Comparison of ENCODE assay signal across 2 cellular contexts in the genomic region with DNA sequence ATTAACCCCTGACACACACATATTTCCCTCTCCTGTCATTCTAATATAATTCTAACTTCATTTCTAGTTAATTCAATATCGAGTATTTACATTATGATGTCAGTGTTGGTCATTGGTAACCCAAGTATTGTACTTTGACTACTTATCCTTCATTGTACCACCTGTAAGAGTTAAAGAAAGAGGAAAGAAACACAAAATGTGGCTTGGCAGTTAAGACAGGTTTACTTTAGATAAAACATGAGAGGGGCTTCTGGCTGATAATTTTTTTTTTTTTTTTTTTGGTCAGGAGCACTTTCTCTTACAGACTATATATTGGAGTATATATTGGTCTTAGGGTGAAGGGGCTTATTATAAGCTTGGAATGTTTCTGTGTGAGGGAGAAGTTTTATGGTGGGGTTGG.
TF ChIP-seq lines count a peak whose summit lies in the region.

No MANE protein-coding gene starts in this region.

TF ChIP-seq in HepG2, 621 proteins besides CTCF, POLR2A, EP300 and RAD21:
- TF ChIP-seq ZNF850 (CRISPR knock-in tag; conservative IDR thresholded peaks at IDR 0.05) (peak; percentile 99), ZNF780A (CRISPR knock-in tag; IDR thresholded peaks at IDR 0.05) (no peak), TOPORS (CRISPR knock-in tag; IDR thresholded peaks at IDR 0.05) (no peak)
- TF ChIP-seq, protein P1, sequence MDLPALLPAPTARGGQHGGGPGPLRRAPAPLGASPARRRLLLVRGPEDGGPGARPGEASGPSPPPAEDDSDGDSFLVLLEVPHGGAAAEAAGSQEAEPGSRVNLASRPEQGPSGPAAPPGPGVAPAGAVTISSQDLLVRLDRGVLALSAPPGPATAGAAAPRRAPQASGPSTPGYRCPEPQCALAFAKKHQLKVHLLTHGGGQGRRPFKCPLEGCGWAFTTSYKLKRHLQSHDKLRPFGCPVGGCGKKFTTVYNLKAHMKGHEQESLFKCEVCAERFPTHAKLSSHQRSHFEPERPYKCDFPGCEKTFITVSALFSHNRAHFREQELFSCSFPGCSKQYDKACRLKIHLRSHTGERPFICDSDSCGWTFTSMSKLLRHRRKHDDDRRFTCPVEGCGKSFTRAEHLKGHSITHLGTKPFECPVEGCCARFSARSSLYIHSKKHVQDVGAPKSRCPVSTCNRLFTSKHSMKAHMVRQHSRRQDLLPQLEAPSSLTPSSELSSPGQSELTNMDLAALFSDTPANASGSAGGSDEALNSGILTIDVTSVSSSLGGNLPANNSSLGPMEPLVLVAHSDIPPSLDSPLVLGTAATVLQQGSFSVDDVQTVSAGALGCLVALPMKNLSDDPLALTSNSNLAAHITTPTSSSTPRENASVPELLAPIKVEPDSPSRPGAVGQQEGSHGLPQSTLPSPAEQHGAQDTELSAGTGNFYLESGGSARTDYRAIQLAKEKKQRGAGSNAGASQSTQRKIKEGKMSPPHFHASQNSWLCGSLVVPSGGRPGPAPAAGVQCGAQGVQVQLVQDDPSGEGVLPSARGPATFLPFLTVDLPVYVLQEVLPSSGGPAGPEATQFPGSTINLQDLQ (CRISPR knock-in tag; IDR thresholded peaks at IDR 0.05), result no peak
- TF ChIP-seq, protein P2, sequence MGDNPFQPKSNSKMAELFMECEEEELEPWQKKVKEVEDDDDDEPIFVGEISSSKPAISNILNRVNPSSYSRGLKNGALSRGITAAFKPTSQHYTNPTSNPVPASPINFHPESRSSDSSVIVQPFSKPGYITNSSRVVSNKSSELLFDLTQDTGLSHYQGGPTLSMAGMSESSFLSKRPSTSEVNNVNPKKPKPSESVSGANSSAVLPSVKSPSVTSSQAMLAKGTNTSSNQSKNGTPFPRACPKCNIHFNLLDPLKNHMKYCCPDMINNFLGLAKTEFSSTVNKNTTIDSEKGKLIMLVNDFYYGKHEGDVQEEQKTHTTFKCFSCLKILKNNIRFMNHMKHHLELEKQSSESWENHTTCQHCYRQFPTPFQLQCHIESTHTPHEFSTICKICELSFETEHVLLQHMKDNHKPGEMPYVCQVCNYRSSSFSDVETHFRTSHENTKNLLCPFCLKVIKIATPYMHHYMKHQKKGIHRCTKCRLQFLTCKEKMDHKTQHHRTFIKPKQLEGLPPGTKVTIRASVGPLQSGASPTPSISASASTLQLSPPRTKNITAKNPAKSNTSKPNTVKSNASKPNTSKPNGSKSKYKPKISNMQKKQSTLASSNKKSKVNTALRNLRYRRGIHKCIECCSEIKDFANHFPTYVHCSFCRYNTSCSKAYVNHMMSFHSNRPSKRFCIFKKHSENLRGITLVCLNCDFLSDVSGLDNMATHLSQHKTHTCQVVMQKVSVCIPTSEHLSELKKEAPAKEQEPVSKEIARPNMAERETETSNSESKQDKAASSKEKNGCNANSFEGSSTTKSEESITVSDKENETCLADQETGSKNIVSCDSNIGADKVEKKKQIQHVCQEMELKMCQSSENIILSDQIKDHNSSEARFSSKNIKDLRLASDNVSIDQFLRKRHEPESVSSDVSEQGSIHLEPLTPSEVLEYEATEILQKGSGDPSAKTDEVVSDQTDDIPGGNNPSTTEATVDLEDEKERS (CRISPR knock-in tag; IDR thresholded peaks at IDR 0.05), result peak; percentile 39; the same call in 1 of the 2 replicates

TF ChIP-seq in K562, 482 proteins besides CTCF, POLR2A, EP300 and RAD21 (continues in another document):
- TF ChIP-seq, protein P3, sequence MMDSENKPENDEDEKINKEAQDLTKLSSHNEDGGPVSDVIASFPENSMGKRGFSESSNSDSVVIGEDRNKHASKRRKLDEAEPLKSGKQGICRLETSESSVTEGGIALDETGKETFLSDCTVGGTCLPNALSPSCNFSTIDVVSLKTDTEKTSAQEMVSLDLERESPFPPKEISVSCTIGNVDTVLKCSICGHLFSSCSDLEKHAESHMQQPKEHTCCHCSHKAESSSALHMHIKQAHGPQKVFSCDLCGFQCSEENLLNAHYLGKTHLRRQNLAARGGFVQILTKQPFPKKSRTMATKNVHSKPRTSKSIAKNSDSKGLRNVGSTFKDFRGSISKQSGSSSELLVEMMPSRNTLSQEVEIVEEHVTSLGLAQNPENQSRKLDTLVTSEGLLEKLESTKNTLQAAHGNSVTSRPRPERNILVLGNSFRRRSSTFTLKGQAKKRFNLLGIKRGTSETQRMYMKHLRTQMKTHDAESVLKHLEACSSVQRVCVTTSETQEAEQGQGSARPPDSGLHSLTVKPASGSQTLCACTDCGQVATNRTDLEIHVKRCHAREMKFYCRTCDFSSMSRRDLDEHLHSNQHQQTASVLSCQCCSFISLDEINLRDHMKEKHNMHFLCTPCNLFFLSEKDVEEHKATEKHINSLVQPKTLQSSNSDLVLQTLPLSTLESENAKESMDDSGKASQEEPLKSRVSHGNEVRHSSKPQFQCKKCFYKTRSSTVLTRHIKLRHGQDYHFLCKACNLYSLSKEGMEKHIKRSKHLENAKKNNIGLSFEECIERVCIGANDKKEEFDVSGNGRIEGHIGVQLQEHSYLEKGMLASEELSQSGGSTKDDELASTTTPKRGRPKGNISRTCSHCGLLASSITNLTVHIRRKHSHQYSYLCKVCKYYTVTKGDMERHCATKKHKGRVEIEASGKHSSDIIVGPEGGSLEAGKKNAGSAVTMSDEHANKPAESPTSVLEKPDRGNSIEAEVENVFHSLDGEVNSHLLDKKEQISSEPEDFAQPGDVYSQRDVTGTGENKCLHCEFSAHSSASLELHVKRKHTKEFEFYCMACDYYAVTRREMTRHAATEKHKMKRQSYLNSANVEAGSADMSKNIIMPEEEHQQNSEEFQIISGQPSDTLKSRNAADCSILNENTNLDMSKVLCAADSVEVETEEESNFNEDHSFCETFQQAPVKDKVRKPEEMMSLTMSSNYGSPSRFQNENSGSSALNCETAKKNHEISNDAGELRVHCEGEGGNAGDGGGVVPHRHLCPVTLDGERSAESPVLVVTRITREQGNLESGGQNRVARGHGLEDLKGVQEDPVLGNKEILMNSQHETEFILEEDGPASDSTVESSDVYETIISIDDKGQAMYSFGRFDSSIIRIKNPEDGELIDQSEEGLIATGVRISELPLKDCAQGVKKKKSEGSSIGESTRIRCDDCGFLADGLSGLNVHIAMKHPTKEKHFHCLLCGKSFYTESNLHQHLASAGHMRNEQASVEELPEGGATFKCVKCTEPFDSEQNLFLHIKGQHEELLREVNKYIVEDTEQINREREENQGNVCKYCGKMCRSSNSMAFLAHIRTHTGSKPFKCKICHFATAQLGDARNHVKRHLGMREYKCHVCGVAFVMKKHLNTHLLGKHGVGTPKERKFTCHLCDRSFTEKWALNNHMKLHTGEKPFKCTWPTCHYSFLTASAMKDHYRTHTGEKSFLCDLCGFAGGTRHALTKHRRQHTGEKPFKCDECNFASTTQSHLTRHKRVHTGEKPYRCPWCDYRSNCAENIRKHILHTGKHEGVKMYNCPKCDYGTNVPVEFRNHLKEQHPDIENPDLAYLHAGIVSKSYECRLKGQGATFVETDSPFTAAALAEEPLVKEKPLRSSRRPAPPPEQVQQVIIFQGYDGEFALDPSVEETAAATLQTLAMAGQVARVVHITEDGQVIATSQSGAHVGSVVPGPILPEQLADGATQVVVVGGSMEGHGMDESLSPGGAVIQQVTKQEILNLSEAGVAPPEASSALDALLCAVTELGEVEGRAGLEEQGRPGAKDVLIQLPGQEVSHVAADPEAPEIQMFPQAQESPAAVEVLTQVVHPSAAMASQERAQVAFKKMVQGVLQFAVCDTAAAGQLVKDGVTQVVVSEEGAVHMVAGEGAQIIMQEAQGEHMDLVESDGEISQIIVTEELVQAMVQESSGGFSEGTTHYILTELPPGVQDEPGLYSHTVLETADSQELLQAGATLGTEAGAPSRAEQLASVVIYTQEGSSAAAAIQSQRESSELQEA (IDR thresholded peaks at IDR 0.05; ENCODE audit: low read depth), result no peak
- TF ChIP-seq, protein P4, sequence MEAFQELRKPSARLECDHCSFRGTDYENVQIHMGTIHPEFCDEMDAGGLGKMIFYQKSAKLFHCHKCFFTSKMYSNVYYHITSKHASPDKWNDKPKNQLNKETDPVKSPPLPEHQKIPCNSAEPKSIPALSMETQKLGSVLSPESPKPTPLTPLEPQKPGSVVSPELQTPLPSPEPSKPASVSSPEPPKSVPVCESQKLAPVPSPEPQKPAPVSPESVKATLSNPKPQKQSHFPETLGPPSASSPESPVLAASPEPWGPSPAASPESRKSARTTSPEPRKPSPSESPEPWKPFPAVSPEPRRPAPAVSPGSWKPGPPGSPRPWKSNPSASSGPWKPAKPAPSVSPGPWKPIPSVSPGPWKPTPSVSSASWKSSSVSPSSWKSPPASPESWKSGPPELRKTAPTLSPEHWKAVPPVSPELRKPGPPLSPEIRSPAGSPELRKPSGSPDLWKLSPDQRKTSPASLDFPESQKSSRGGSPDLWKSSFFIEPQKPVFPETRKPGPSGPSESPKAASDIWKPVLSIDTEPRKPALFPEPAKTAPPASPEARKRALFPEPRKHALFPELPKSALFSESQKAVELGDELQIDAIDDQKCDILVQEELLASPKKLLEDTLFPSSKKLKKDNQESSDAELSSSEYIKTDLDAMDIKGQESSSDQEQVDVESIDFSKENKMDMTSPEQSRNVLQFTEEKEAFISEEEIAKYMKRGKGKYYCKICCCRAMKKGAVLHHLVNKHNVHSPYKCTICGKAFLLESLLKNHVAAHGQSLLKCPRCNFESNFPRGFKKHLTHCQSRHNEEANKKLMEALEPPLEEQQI (IDR thresholded peaks at IDR 0.05), result peak; percentile 86; the same call in 1 of the 2 replicates
- TF ChIP-seq, protein P5, sequence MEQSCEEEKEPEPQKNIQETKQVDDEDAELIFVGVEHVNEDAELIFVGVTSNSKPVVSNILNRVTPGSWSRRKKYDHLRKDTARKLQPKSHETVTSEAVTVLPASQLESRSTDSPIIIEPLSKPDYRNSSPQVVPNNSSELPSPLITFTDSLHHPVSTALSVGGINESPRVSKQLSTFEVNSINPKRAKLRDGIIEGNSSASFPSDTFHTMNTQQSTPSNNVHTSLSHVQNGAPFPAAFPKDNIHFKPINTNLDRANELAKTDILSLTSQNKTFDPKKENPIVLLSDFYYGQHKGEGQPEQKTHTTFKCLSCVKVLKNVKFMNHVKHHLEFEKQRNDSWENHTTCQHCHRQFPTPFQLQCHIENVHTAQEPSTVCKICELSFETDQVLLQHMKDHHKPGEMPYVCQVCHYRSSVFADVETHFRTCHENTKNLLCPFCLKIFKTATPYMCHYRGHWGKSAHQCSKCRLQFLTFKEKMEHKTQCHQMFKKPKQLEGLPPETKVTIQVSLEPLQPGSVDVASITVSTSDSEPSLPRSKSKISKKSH (CRISPR knock-in tag; IDR thresholded peaks at IDR 0.05), result peak; percentile 79; the same call in 1 of the 2 replicates
- TF ChIP-seq CBX3 (IDR thresholded peaks at IDR 0.05; ENCODE audit: borderline replicate concordance in 1 of 2, low read length in 2 of 2) (peak in 1 of 2 experiments; percentile 96; a peak in 2 of 3 replicates), ELF4 (CRISPR knock-in tag; IDR thresholded peaks at IDR 0.05) (no peak), ZNF408 (CRISPR knock-in tag; IDR thresholded peaks at IDR 0.05; ENCODE audit: low read depth) (no peak), ARID2 (IDR thresholded peaks at IDR 0.05) (no peak), SMAD3 (CRISPR knock-in tag; conservative IDR thresholded peaks at IDR 0.05) (no peak), SIRT6 (IDR thresholded peaks at IDR 0.05; ENCODE audit: low read depth, low read length) (no peak), TEAD1 (CRISPR knock-in tag; IDR thresholded peaks at IDR 0.05) (no peak), CBX5 (IDR thresholded peaks at IDR 0.05; ENCODE audit: borderline replicate concordance, low read depth) (peak; percentile 79; the same call in 1 of the 2 replicates), RHOXF2B (CRISPR knock-in tag; conservative IDR thresholded peaks at IDR 0.05) (no peak), ZC3H4 (CRISPR knock-in tag; IDR thresholded peaks at IDR 0.05; ENCODE audit: borderline replicate concordance) (no peak), NCOR1 (IDR thresholded peaks at IDR 0.05) (no peak), ZNF384 (IDR thresholded peaks at IDR 0.05; ENCODE audit: low read depth, low read length) (peak; percentile 67), HIVEP1 (CRISPR knock-in tag; IDR thresholded peaks at IDR 0.05) (no peak)
- TF ChIP-seq, protein P6, sequence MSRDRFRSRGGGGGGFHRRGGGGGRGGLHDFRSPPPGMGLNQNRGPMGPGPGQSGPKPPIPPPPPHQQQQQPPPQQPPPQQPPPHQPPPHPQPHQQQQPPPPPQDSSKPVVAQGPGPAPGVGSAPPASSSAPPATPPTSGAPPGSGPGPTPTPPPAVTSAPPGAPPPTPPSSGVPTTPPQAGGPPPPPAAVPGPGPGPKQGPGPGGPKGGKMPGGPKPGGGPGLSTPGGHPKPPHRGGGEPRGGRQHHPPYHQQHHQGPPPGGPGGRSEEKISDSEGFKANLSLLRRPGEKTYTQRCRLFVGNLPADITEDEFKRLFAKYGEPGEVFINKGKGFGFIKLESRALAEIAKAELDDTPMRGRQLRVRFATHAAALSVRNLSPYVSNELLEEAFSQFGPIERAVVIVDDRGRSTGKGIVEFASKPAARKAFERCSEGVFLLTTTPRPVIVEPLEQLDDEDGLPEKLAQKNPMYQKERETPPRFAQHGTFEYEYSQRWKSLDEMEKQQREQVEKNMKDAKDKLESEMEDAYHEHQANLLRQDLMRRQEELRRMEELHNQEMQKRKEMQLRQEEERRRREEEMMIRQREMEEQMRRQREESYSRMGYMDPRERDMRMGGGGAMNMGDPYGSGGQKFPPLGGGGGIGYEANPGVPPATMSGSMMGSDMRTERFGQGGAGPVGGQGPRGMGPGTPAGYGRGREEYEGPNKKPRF (IDR thresholded peaks at IDR 0.05; ENCODE audit: low read depth, low read length), result no peak
- TF ChIP-seq, protein P7, sequence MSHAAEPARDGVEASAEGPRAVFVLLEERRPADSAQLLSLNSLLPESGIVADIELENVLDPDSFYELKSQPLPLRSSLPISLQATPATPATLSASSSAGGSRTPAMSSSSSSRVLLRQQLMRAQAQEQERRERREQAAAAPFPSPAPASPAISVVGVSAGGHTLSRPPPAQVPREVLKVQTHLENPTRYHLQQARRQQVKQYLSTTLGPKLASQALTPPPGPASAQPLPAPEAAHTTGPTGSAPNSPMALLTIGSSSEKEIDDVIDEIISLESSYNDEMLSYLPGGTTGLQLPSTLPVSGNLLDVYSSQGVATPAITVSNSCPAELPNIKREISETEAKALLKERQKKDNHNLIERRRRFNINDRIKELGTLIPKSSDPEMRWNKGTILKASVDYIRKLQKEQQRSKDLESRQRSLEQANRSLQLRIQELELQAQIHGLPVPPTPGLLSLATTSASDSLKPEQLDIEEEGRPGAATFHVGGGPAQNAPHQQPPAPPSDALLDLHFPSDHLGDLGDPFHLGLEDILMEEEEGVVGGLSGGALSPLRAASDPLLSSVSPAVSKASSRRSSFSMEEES (CRISPR knock-in tag; IDR thresholded peaks at IDR 0.05), result no peak
- TF ChIP-seq, protein P8, sequence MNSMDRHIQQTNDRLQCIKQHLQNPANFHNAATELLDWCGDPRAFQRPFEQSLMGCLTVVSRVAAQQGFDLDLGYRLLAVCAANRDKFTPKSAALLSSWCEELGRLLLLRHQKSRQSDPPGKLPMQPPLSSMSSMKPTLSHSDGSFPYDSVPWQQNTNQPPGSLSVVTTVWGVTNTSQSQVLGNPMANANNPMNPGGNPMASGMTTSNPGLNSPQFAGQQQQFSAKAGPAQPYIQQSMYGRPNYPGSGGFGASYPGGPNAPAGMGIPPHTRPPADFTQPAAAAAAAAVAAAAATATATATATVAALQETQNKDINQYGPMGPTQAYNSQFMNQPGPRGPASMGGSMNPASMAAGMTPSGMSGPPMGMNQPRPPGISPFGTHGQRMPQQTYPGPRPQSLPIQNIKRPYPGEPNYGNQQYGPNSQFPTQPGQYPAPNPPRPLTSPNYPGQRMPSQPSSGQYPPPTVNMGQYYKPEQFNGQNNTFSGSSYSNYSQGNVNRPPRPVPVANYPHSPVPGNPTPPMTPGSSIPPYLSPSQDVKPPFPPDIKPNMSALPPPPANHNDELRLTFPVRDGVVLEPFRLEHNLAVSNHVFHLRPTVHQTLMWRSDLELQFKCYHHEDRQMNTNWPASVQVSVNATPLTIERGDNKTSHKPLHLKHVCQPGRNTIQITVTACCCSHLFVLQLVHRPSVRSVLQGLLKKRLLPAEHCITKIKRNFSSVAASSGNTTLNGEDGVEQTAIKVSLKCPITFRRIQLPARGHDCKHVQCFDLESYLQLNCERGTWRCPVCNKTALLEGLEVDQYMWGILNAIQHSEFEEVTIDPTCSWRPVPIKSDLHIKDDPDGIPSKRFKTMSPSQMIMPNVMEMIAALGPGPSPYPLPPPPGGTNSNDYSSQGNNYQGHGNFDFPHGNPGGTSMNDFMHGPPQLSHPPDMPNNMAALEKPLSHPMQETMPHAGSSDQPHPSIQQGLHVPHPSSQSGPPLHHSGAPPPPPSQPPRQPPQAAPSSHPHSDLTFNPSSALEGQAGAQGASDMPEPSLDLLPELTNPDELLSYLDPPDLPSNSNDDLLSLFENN (IDR thresholded peaks at IDR 0.05; ENCODE audit: low read depth in 2 of 2, low read length in 2 of 2), result no peak
